ENCODE assay signal across 8 cellular contexts in genomic region chr12:49060237-49061156, GRCh38. TPM values are rescaled to one million over a fixed set of nuclear protein-coding genes. Genes with fewer than 3 reads are reported as not detected.
DNase-seq lines count a peak whose midpoint lies in the region; ATAC-seq and TF ChIP-seq lines count a peak whose summit lies in the region.

TSS of gene KMT2D (minus strand) at chr12:49060794. CDS start at chr12:49055324, 5,470 bp downstream.

- DNase-seq in CD1c-positive myeloid dendritic cell (ENCODE audit: extremely low spot score) (peak; percentile 92), PC-9 (peak; percentile 72 to 87)
- peak; percentile 89 for DNase-seq in activated T-cell treated with anti-CD3 and anti-CD28 coated beads, Interleukin-2, amount 50 U/mL, for 1 hour
- DNase-seq in stimulated activated CD8-positive, alpha-beta memory T cell treated with anti-CD3 and anti-CD28 coated beads, Interleukin-4, amount 100 ng/mL, for 48 hours: peak; percentile 90

- CTCF ChIA-PET in PC-9 (lab: Charles Lee): interaction anchor here (0.6 kb wide), 1 partner anchor 27 kb away, joined by 6 read pairs; no protein-coding TSS in a partner anchor

- H3K4me1 ChIP-seq in PC-9 (replicated peaks; ENCODE audit: insufficient read depth): peaks cover 34% of the 10 kb centered on the region
- peaks cover 11 to 16% of the 10 kb centered on the region in 2 donors for H3K4me1 ChIP-seq in esophagus (ENCODE audit: control insufficient read depth in 2 of 2, insufficient read depth in 2 of 2, low read length in 1 of 2)
- peaks cover 36% of the 10 kb centered on the region for H3K4me1 ChIP-seq in mucosa of stomach (ENCODE audit: control insufficient read depth, insufficient read depth, low read length)

- no TSS peak for BruUV-seq in PC-9 (replicated peaks; lab: Mats Ljungman, UMichigan)

- POLR2A ChIA-PET in PC-9 (lab: Charles Lee; ENCODE audit: unreplicated experiment): no interaction called here

- intact Hi-C loops in PC-9 (cut with micrococcal nuclease; ENCODE audit: unreplicated experiment): loop anchor here (5.0 to 10.0 kb wide), 2 partner anchors 204 to 282 kb away; partner anchors contain the start of gene TUBA1C

- TF ChIP-seq EP300 in Ishikawa (IDR thresholded peaks at IDR 0.05; ENCODE audit: borderline replicate concordance): peak; percentile 73

- TF ChIP-seq RAD21 in Ishikawa (IDR thresholded peaks at IDR 0.05; ENCODE audit: low read depth): no peak

- H3K27ac ChIP-seq in PC-9 (peak within 1 kb of the TSS; percentile 84), esophagus (ENCODE audit: low read depth in 2 of 2, low read length in 1 of 2) (peak within 1 kb of the TSS; percentile 87 to 98)

- peaks cover 56% of the 10 kb centered on the region for H3K79me2 ChIP-seq in PC-9 (ENCODE audit: low read depth)

- H3K4me3 ChIP-seq in PC-9: peak within 1 kb of the TSS; percentile 87
- H3K4me3 ChIP-seq in esophagus (ENCODE audit: low read depth in 1 of 2, low read length in 2 of 2): peak within 1 kb of the TSS; percentile 93 to 98
- H3K4me3 ChIP-seq in mucosa of stomach (ENCODE audit: low read length): peak within 1 kb of the TSS; percentile 63

- peak within 1 kb of the TSS; percentile 90 for H2AFZ ChIP-seq in PC-9

- no peaks in the 10 kb centered on the region for H3K9me3 ChIP-seq in PC-9 (ENCODE audit: insufficient read depth, low read depth)
- no peaks in the 10 kb centered on the region for H3K9me3 ChIP-seq in esophagus (ENCODE audit: control insufficient read depth in 2 of 2, insufficient read depth in 1 of 2, low read depth in 1 of 2, low read length in 1 of 2)
- H3K9me3 ChIP-seq in mucosa of stomach (ENCODE audit: control insufficient read depth, low read length): no peaks in the 10 kb centered on the region

- H3K27me3 ChIP-seq in PC-9 (ENCODE audit: insufficient read depth, low read depth) (no peaks in the 10 kb centered on the region), esophagus (ENCODE audit: control insufficient read depth in 1 of 2, insufficient read depth in 2 of 2, low read length in 2 of 2) (no peaks in the 10 kb centered on the region), mucosa of stomach (ENCODE audit: control insufficient read depth, insufficient read depth, low read length) (no peaks in the 10 kb centered on the region)

- H3K36me3 ChIP-seq in PC-9 (ENCODE audit: low read depth): no peaks in the 10 kb centered on the region
- no peaks in the 10 kb centered on the region for H3K36me3 ChIP-seq in esophagus (ENCODE audit: control insufficient read depth in 2 of 2, insufficient read depth in 2 of 2, low read length in 1 of 2)
- H3K36me3 ChIP-seq in mucosa of stomach (ENCODE audit: control insufficient read depth, insufficient read depth, low read length): no peaks in the 10 kb centered on the region

- H4K20me1 ChIP-seq in PC-9 (ENCODE audit: insufficient read depth): peaks cover 36% of the 10 kb centered on the region

- TF ChIP-seq CTCF in PC-9 (conservative IDR thresholded peaks at IDR 0.05): no peak

- peak within 1 kb of the TSS; percentile 98 for H3K9ac ChIP-seq in mucosa of stomach (ENCODE audit: low read length)

- ATAC-seq in GM21367 (IDR thresholded peaks at IDR 0.05; ENCODE audit: unreplicated experiment): peak; percentile 39

- no peaks in the 10 kb centered on the region; the same call in 1 of the 2 replicates for H3F3A ChIP-seq in PC-9 (ENCODE audit: insufficient read depth, low read depth)

- peak within 1 kb of the TSS; percentile 100 for H3K4me2 ChIP-seq in PC-9

- WGBS in esophagus, 2 donors: 1% methylated on average over 57 to 74 of the region's 74 CpGs

- no peaks in the 10 kb centered on the region for H3K9me2 ChIP-seq in PC-9 (ENCODE audit: insufficient read depth)

TF ChIP-seq in Ishikawa, 13 proteins besides CTCF, POLR2A, EP300 and RAD21:
- TF ChIP-seq ZBTB7A (IDR thresholded peaks at IDR 0.05; ENCODE audit: low read depth) (peak; percentile 96; the same call in 1 of the 2 replicates), EGR1 (IDR thresholded peaks at IDR 0.05) (peak; percentile 43), NFIC (IDR thresholded peaks at IDR 0.05) (peak; percentile 60), TEAD4 (IDR thresholded peaks at IDR 0.05) (peak; percentile 60; the same call in 1 of the 2 replicates), MAX (IDR thresholded peaks at IDR 0.05) (peak; percentile 99), REST (IDR thresholded peaks at IDR 0.05; ENCODE audit: low read depth) (no peak), CREB1 (IDR thresholded peaks at IDR 0.05; ENCODE audit: low read depth) (peak; percentile 88), CEBPB (IDR thresholded peaks at IDR 0.05) (peak; percentile 48; the same call in 1 of the 2 replicates), TCF12 (IDR thresholded peaks at IDR 0.05; ENCODE audit: low read depth) (peak; percentile 88), TAF1 (IDR thresholded peaks at IDR 0.05; ENCODE audit: low read depth) (peak; percentile 99), YY1 (IDR thresholded peaks at IDR 0.05; ENCODE audit: low read depth) (peak; percentile 92), USF1 (IDR thresholded peaks at IDR 0.05) (peak; percentile 81), FOXM1 (IDR thresholded peaks at IDR 0.05; ENCODE audit: borderline replicate concordance, low read depth) (peak; percentile 62)

RNA-seq across cellular contexts. Expression of gene KMT2D, which starts in this region (rescaled TPM):
- 94.0 and 97.9 TPM in 2 replicates for total RNA-seq in PC-9 (2021)
- polyA plus RNA-seq in esophagus: 10 to 100 TPM; 13.2 to 46.6 TPM

Comparison
In these comparisons a context has a peak if more than half of its experiments do, and no peak if none do; other contexts are left out.
1. Peak in every context shown above with its lines: DNase-seq, ATAC-seq, H3K4me3 ChIP-seq and H3K27ac ChIP-seq.